14 cellular contexts compared by ENCODE assay signal in the genomic region with DNA sequence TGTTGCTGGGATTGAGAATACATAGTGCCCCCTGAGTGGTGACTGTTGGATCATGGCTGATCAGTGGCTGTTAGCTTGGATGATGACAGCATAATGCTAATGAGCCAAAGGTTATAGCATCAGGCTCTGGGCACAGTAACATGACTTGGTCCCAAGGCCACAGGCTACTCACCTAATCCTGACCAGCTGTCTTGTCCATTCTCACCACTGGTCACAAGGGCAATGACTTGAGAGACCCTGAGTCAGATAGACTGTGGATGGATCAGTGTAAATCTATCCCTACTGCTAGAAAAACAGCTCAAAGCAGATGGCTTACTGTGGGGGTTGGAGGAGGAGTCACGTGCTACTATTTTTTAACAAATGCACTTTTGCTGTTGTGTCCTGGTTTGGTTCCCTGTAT.
DNase-seq lines count a peak whose midpoint lies in the region; ATAC-seq, FAIRE-seq and TF ChIP-seq lines count a peak whose summit lies in the region.
"Had no signal": no experiment of that assay in that cellular context is flagged by ENCODE, and none has a peak within 500 bp of the region (broad histone marks: within the 10 kb centered on the region; RNA-seq: fewer than 3 reads in every experiment).

No MANE protein-coding gene starts in this region.

- H3K27me3 ChIP-seq in dorsolateral prefrontal cortex (no peaks in the 10 kb centered on the region), thymus (ENCODE audit: control insufficient read depth, insufficient read depth) (no peaks in the 10 kb centered on the region)

- H3K9me3 Mint-ChIP-seq in nephron progenitor cell: no peaks in the 10 kb centered on the region

- H3K27ac Mint-ChIP-seq in nephron progenitor cell: peak overlapping the region; percentile 79
- H3K27ac Mint-ChIP-seq: activated naive CD8-positive, alpha-beta T cell had no signal

- H3K4me3 Mint-ChIP-seq in nephron progenitor cell: peak overlapping the region; percentile 23
- H3K4me3 Mint-ChIP-seq: activated naive CD8-positive, alpha-beta T cell had no signal

- DNase-seq in RCC 7860 (ENCODE audit: low spot score) (peak; percentile 44), dorsolateral prefrontal cortex (no peak), nephron progenitor cell (no peak), NCI-H226 (no peak), DMS53 (lab: John Stamatoyannopoulos, UW) (no peak), SKM-1 treated with dmso at 0.1 percent for 144 hours (lab: John Stamatoyannopoulos, UW; ENCODE audit: unreplicated experiment) (no peak)
- DNase-seq: Caco-2, cortex of kidney, head of caudate nucleus, NCI-H446 treated with DMSO at 0.1 percent for 48 hours had no signal

- WGBS in thymus: 88% methylated on average over 1 of the region's 1 CpG

- H3K4me1 Mint-ChIP-seq in nephron progenitor cell: peaks cover 65% of the 10 kb centered on the region

- intact Hi-C loops in dorsolateral prefrontal cortex (cut with DNase I): no loop called here

- H3K36me3 Mint-ChIP-seq in nephron progenitor cell (ENCODE audit: low read depth): peaks cover 33% of the 10 kb centered on the region

- H3K27ac ChIP-seq in dorsolateral prefrontal cortex (peak overlapping the region; percentile 6 to 91 (median 79)), thymus (ENCODE audit: low read depth) (peak overlapping the region; percentile 55)
- H3K27ac ChIP-seq: parathyroid adenoma had no signal

- H3K9me3 ChIP-seq in thymus (ENCODE audit: control insufficient read depth): no peaks in the 10 kb centered on the region
- H3K9me3 ChIP-seq: Caco-2 had no signal

- peaks cover 6% of the 10 kb centered on the region for H3K27me3 Mint-ChIP-seq in nephron progenitor cell (ENCODE audit: low read depth, poor library complexity)
- H3K27me3 Mint-ChIP-seq: activated naive CD8-positive, alpha-beta T cell had no signal

- no peak for FAIRE-seq in RCC 7860 (lab: Jason Lieb, UNC)

- peaks cover 5% of the 10 kb centered on the region for H3K4me1 ChIP-seq in thymus (ENCODE audit: control insufficient read depth, insufficient read depth, low read length)

- TF ChIP-seq CTCF in dorsolateral prefrontal cortex (IDR thresholded peaks at IDR 0.05 in 54 of 56, conservative IDR thresholded peaks at IDR 0.05 in 2 of 56; ENCODE audit: low read depth in 1 of 56, partially characterized antibody in 56 of 56): no peak
- no peak for TF ChIP-seq CTCF in nephron progenitor cell (IDR thresholded peaks at IDR 0.05)

- ATAC-seq in GM18517 (IDR thresholded peaks at IDR 0.05; ENCODE audit: unreplicated experiment): no peak

- H3K4me3 ChIP-seq in dorsolateral prefrontal cortex (peak overlapping the region in 5 of 59 donors; percentile 0 to 31 (median 15)), thymus (ENCODE audit: low read length) (no peak overlapping the region)

- H3K36me3 ChIP-seq in thymus (ENCODE audit: control insufficient read depth, insufficient read depth): peaks cover 8% of the 10 kb centered on the region
